Comparison of ENCODE assay signal across 1 cellular context in genomic region chr15:41966414-41966812, GRCh38.
TF ChIP-seq lines count a peak whose summit lies in the region.

No MANE protein-coding gene starts in this region.

TF ChIP-seq in GM12878, 131 proteins besides CTCF, POLR2A, EP300 and RAD21:
- peak; percentile 28; the same call in 1 of the 2 replicates for TF ChIP-seq POLR2AphosphoS5 (IDR thresholded peaks at IDR 0.05; ENCODE audit: low read length)
- TF ChIP-seq RBBP5 (conservative IDR thresholded peaks at IDR 0.05), result no peak
- no peak for TF ChIP-seq ESRRA (IDR thresholded peaks at IDR 0.05; ENCODE audit: low read length)
- TF ChIP-seq NR2C1 (IDR thresholded peaks at IDR 0.05), result no peak
